ENCODE assay signal across 20 cellular contexts in the genomic region with DNA sequence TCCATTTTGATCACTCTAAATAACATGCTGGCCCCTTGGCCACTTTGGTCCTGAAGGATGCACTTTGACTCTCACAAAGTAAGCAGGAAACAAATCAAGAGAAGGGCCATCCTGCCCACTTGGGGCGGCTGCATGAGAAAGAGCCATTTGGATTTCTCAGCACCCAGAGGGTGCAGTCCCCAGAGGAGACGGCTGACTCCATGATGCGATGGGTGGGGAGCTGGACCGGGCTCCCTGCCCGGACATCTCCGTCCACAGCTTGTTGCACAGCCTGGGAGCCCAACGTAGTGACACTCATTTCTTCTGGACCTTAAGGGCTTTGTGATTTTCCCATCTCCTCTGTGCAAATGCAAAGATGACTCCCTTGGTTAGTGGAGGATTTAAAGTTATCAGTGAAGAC. TPM values are rescaled to one million over a fixed set of nuclear protein-coding genes. Genes with fewer than 3 reads are reported as not detected.
"Had no signal": no experiment of that assay in that cellular context is flagged by ENCODE, and none has a peak within 500 bp of the region (broad histone marks: within the 10 kb centered on the region; RNA-seq: fewer than 3 reads in every experiment).

No MANE protein-coding gene starts in this region.

- H3K27ac Mint-ChIP-seq: immature natural killer cell; naive thymus-derived CD8-positive, alpha-beta T cell; stimulated activated memory B cell treated with anti-CD40 and anti-IgM and Interleukin-4, amounts not matched to agents 10 μg/mL and 1 μg/mL and 100 μg/mL, for 72 hours; stimulated activated naive CD8-positive, alpha-beta T cell treated with anti-CD3 and anti-CD28 coated beads, Interleukin-15, Interleukin-2, amounts not matched to agents 100 ng/mL and 50 ng/mL, for 24 hours had no signal

- H3K36me3 ChIP-seq: esophagus squamous epithelium, left lung, neutrophil, pancreas, prostate gland, right lobe of liver, spleen, transverse colon had no signal

- H3K36me3 Mint-ChIP-seq: immature natural killer cell; naive thymus-derived CD8-positive, alpha-beta T cell; stimulated activated memory B cell treated with anti-CD40 and anti-IgM and Interleukin-4, amounts not matched to agents 10 μg/mL and 1 μg/mL and 100 μg/mL, for 72 hours had no signal

- H3K4me3 ChIP-seq: esophagus squamous epithelium, left lung, lung, mucosa of descending colon, pancreas, prostate gland, right lobe of liver, spleen, transverse colon had no signal

- H3K4me3 Mint-ChIP-seq: immature natural killer cell; naive thymus-derived CD8-positive, alpha-beta T cell; stimulated activated memory B cell treated with anti-CD40 and anti-IgM and Interleukin-4, amounts not matched to agents 10 μg/mL and 1 μg/mL and 100 μg/mL, for 72 hours; stimulated activated naive CD8-positive, alpha-beta T cell treated with anti-CD3 and anti-CD28 coated beads, Interleukin-15, Interleukin-2, amounts not matched to agents 100 ng/mL and 50 ng/mL, for 24 hours had no signal

- DNase-seq: cerebellar nuclear complex; dermis blood vessel endothelial cell; esophagus squamous epithelium; foreskin keratinocyte; immature natural killer cell; left lung; mucosa of descending colon; naive thymus-derived CD8-positive, alpha-beta T cell; pancreas; right lobe of liver; stimulated activated CD4-positive, alpha-beta T cell treated with anti-CD3 and anti-CD28 coated beads, Interleukin-15, amount 100 ng/mL, for 24 hours; stimulated activated CD4-positive, alpha-beta T cell treated with anti-CD3 and anti-CD28 coated beads, Interleukin-1b, Interleukin-23, amount 100 ng/mL, for 48 hours; stimulated activated CD4-positive, alpha-beta T cell treated with anti-CD3 and anti-CD28 coated beads, Interleukin-4, amount 100 ng/mL, for 24 hours; transverse colon had no signal

- H3K27ac ChIP-seq: esophagus squamous epithelium, foreskin keratinocyte, left lung, neutrophil, pancreas, prostate gland, right lobe of liver, spleen, transverse colon had no signal

- H3K4me1 ChIP-seq: pancreas had no signal

- H3K9me3 ChIP-seq: esophagus squamous epithelium, left lung, mucosa of descending colon, neutrophil, pancreas, prostate gland, right lobe of liver, spleen, transverse colon had no signal

- H3K27me3 ChIP-seq: foreskin keratinocyte had no signal

- ATAC-seq: foreskin keratinocyte; left lung; mucosa of descending colon; naive thymus-derived CD8-positive, alpha-beta T cell; pancreas; right lobe of liver; stimulated activated memory B cell treated with anti-CD40 and anti-IgM and Interleukin-4, amounts not matched to agents 10 μg/mL and 1 μg/mL and 100 μg/mL, for 72 hours had no signal

- H3K4me1 Mint-ChIP-seq: immature natural killer cell had no signal

- H3K9me3 Mint-ChIP-seq: immature natural killer cell; naive thymus-derived CD8-positive, alpha-beta T cell; stimulated activated memory B cell treated with anti-CD40 and anti-IgM and Interleukin-4, amounts not matched to agents 10 μg/mL and 1 μg/mL and 100 μg/mL, for 72 hours; stimulated activated naive CD8-positive, alpha-beta T cell treated with anti-CD3 and anti-CD28 coated beads, Interleukin-15, Interleukin-2, amounts not matched to agents 100 ng/mL and 50 ng/mL, for 24 hours had no signal

RNA-seq across cellular contexts. Expression of a gene that starts 4.0 kb away (rescaled TPM):
- total RNA-seq: naive thymus-derived CD8-positive, alpha-beta T cell had no signal
